Comparison of ENCODE assay signal across 8 cellular contexts in genomic region chr17:65294184-65294719, GRCh38.
DNase-seq lines count a peak whose midpoint lies in the region; ATAC-seq and TF ChIP-seq lines count a peak whose summit lies in the region.

No MANE protein-coding gene starts in this region.

- peak overlapping the region; percentile 72 for H3K27ac ChIP-seq in colonic mucosa
- H3K27ac ChIP-seq in liver (ENCODE audit: low read depth in 1 of 2, low read length in 2 of 2), result no peak overlapping the region

- no peaks in the 10 kb centered on the region for H3K27me3 ChIP-seq in colonic mucosa
- H3K27me3 ChIP-seq in liver (ENCODE audit: control insufficient read depth in 4 of 4, insufficient read depth in 4 of 4, low read length in 3 of 4), result peaks cover 0 to 7% (median 0%) of the 10 kb centered on the region in 4 donors

- H3K9ac ChIP-seq in colonic mucosa (ENCODE audit: low read depth in 2 of 2, low read length in 2 of 2) (peak overlapping the region in 1 of 2 donors; percentile 68), liver (ENCODE audit: low read depth in 1 of 2, low read length in 2 of 2) (no peak overlapping the region)

- TF ChIP-seq RAD21 in liver (IDR thresholded peaks at IDR 0.05), result peak; percentile 85 to 92

- H3K9me3 ChIP-seq in colonic mucosa (no peaks in the 10 kb centered on the region), liver (ENCODE audit: control insufficient read depth in 4 of 4, low read length in 3 of 4) (no peaks in the 10 kb centered on the region)

- intact Hi-C loops in colonic mucosa (cut with DNase I), result loop anchor here (5.0 kb wide), 1 partner anchor 78 kb away; no protein-coding TSS in a partner anchor

- H3K4me1 ChIP-seq in colonic mucosa (peaks cover 9% of the 10 kb centered on the region), liver (ENCODE audit: control insufficient read depth in 4 of 4, insufficient read depth in 4 of 4, low read length in 3 of 4) (no peaks in the 10 kb centered on the region)

- ATAC-seq in HG02938 (IDR thresholded peaks at IDR 0.05; ENCODE audit: unreplicated experiment) (peak; percentile 58), GM19324 (IDR thresholded peaks at IDR 0.05; ENCODE audit: low FRiP score, unreplicated experiment) (no peak)

- TF ChIP-seq CTCF in colonic mucosa (IDR thresholded peaks at IDR 0.05) (peak; percentile 76), liver (IDR thresholded peaks at IDR 0.05; ENCODE audit: low read depth, low read length, missing input control) (peak; percentile 73)

- H3K4me3 ChIP-seq in colonic mucosa, result no peak overlapping the region
- H3K4me3 ChIP-seq in liver (ENCODE audit: low read depth in 1 of 3, low read length in 3 of 3), result no peak overlapping the region

- WGBS in liver, result 15% methylated on average over 10 of the region's 10 CpGs

- DNase-seq in EL, result peak; percentile 66
- DNase-seq in NCI-H226, result peak; percentile 50
- DNase-seq in activated CD4-positive, alpha-beta T cell treated with anti-CD3 and anti-CD28 coated beads for 4 hours, result peak; percentile 57 to 62
- DNase-seq in colonic mucosa, result peak; percentile 81
- DNase-seq in stimulated activated CD4-positive, alpha-beta T cell treated with anti-CD3 and anti-CD28 coated beads, Interleukin-4, amount 100 ng/mL, for 48 hours (ENCODE audit: low read depth in 2 of 2), result peak; percentile 37 to 42

- no peaks in the 10 kb centered on the region for H3K36me3 ChIP-seq in colonic mucosa
- no peaks in the 10 kb centered on the region for H3K36me3 ChIP-seq in liver (ENCODE audit: control insufficient read depth in 4 of 4, insufficient read depth in 3 of 4, low read depth in 1 of 4, low read length in 3 of 4)

TF ChIP-seq in liver, 16 proteins besides CTCF, POLR2A, EP300 and RAD21:
- TF ChIP-seq HNF4A (conservative IDR thresholded peaks at IDR 0.05) (no peak), FOXA1 (IDR thresholded peaks at IDR 0.05) (no peak), ZBTB33 (IDR thresholded peaks at IDR 0.05) (no peak), SP1 (IDR thresholded peaks at IDR 0.05) (no peak), JUND (IDR thresholded peaks at IDR 0.05) (no peak), REST (IDR thresholded peaks at IDR 0.05) (no peak), GABPA (IDR thresholded peaks at IDR 0.05 in 1 of 2, conservative IDR thresholded peaks at IDR 0.05 in 1 of 2) (no peak), NR2F2 (IDR thresholded peaks at IDR 0.05) (no peak), RXRA (IDR thresholded peaks at IDR 0.05) (no peak), ATF3 (IDR thresholded peaks at IDR 0.05) (no peak), FOXA2 (IDR thresholded peaks at IDR 0.05) (no peak), TAF1 (conservative IDR thresholded peaks at IDR 0.05) (no peak)
TF ChIP-seq in liver: peak in this region for 0.
